In genomic region chr11:93524173-93524536, GRCh38 we compare ENCODE assay signal across 12 cellular contexts. TPM values are rescaled to one million over a fixed set of nuclear protein-coding genes. Genes with fewer than 3 reads are reported as not detected.
DNase-seq lines count a peak whose midpoint lies in the region; ATAC-seq and TF ChIP-seq lines count a peak whose summit lies in the region.
"Had no signal": no experiment of that assay in that cellular context is flagged by ENCODE, and none has a peak within 500 bp of the region (broad histone marks: within the 10 kb centered on the region; RNA-seq: fewer than 3 reads in every experiment).

No MANE protein-coding gene starts in this region.

- no peaks in the 10 kb centered on the region for H3K36me3 ChIP-seq in right atrium auricular region

- intact Hi-C loops in posterior cingulate gyrus (cut with DNase I): no loop called here

- H3K27ac Mint-ChIP-seq in central memory CD8-positive, alpha-beta T cell (ENCODE audit: low read depth): no peak overlapping the region

- H3K4me1 Mint-ChIP-seq in central memory CD8-positive, alpha-beta T cell: peaks cover 21% of the 10 kb centered on the region

- no peaks in the 10 kb centered on the region for H3K27me3 Mint-ChIP-seq in central memory CD8-positive, alpha-beta T cell

- H3K4me3 Mint-ChIP-seq in central memory CD8-positive, alpha-beta T cell: peak overlapping the region; percentile 13

- TF ChIP-seq CTCF in right atrium auricular region (IDR thresholded peaks at IDR 0.05): no peak

- peaks cover 0 to 56% of the 10 kb centered on the region in 2 donors for H3K4me1 ChIP-seq in right atrium auricular region

- H3K9me3 ChIP-seq in right atrium auricular region: no peaks in the 10 kb centered on the region

- H3K9me3 Mint-ChIP-seq in central memory CD8-positive, alpha-beta T cell: no peaks in the 10 kb centered on the region

- peaks cover 4% of the 10 kb centered on the region for H3K36me3 Mint-ChIP-seq in central memory CD8-positive, alpha-beta T cell (ENCODE audit: insufficient read depth)

- H3K4me3 ChIP-seq in right atrium auricular region: no peak overlapping the region

- ATAC-seq in GM19395 (IDR thresholded peaks at IDR 0.05; ENCODE audit: unreplicated experiment) (peak; percentile 43), HG03095 (IDR thresholded peaks at IDR 0.05; ENCODE audit: unreplicated experiment) (peak; percentile 30)
- no peak for ATAC-seq in central memory CD8-positive, alpha-beta T cell (replicated peaks; ENCODE audit: extremely low read depth, poor library complexity, severe bottlenecking)
- ATAC-seq: left ventricle myocardium superior had no signal

- H3K27me3 ChIP-seq in right atrium auricular region: no peaks in the 10 kb centered on the region

- DNase-seq in Daoy (ENCODE audit: low read depth) (peak; percentile 45), posterior cingulate gyrus (no peak), DMS 273 treated with DMSO at 0.1 percent for 48 hours (lab: John Stamatoyannopoulos, UW) (no peak), NCI-H1694 (lab: John Stamatoyannopoulos, UW) (no peak), right atrium auricular region (ENCODE audit: low spot score) (no peak)
- no peak for DNase-seq in central memory CD8-positive, alpha-beta T cell (ENCODE audit: low spot score in 2 of 2)
- DNase-seq: activated CD8-positive, alpha-beta memory T cell treated with anti-CD3 and anti-CD28 coated beads, Interleukin-2, amount 50 U/mL, for 4 hours; left ventricle myocardium superior; NCI-H526 had no signal

- H3K27ac ChIP-seq in right atrium auricular region: peak overlapping the region in 1 of 2 donors; percentile 25
- H3K27ac ChIP-seq: HL-60 had no signal

RNA-seq across cellular contexts. Expression of gene SMCO4, which starts 19.0 kb away (rescaled TPM):
- total RNA-seq in Daoy (2014; rRNA removed; shearing (Covaris generic)): 27.5 and 49.1 TPM in 2 replicates
- 10 to 100 TPM; 37.6 to 79.8 TPM for total RNA-seq in right atrium auricular region
